8 cellular contexts compared by ENCODE assay signal in genomic region chr5:17282283-17283120, GRCh38.
DNase-seq lines count a peak whose midpoint lies in the region; ATAC-seq, FAIRE-seq and TF ChIP-seq lines count a peak whose summit lies in the region.

No MANE protein-coding gene starts in this region.

- intact Hi-C loops in left ventricle myocardium inferior (cut with micrococcal nuclease) (no loop called here), kidney (cut with DNase I) (no loop called here)

- peak; percentile 91 for DNase-seq in GM12864 (ENCODE audit: low read depth)
- DNase-seq in left ventricle myocardium inferior = no peak
- no peak for DNase-seq in cerebellar nuclear complex (lab: John Stamatoyannopoulos, UW)
- no peak for DNase-seq in kidney
- no peak for DNase-seq in NCI-H524 treated with DMSO at 0.1 percent for 48 hours (lab: John Stamatoyannopoulos, UW)

- H3K27ac ChIP-seq in left ventricle myocardium inferior (replicated peaks) = no peak overlapping the region
- no peak overlapping the region for H3K27ac ChIP-seq in kidney (ENCODE audit: low read depth in 2 of 2, low read length in 2 of 2)

- H3K4me3 ChIP-seq in GM12864 (ENCODE audit: low read depth, low read length) (peak overlapping the region; percentile 3; the same call in 1 of the 2 replicates), left ventricle myocardium inferior (no peak overlapping the region), kidney (ENCODE audit: low read length in 2 of 2) (no peak overlapping the region)

- H3K36me3 ChIP-seq in left ventricle myocardium inferior = no peaks in the 10 kb centered on the region
- H3K36me3 ChIP-seq in kidney (ENCODE audit: control insufficient read depth in 1 of 2, insufficient read depth in 2 of 2, low read length in 2 of 2) = no peaks in the 10 kb centered on the region

- no peak overlapping the region for H3K9ac ChIP-seq in kidney (ENCODE audit: low read length in 2 of 2)

- TF ChIP-seq CTCF in GM12864 (IDR thresholded peaks at IDR 0.05; ENCODE audit: low read depth, low read length, missing control alignments) (no peak), left ventricle myocardium inferior (IDR thresholded peaks at IDR 0.05; ENCODE audit: borderline replicate concordance) (no peak), kidney (IDR thresholded peaks at IDR 0.05; ENCODE audit: borderline replicate concordance, extremely low read depth, insufficient read depth) (no peak)

- FAIRE-seq in kidney (lab: Jason Lieb, UNC) = no peak

- H3K4me1 ChIP-seq in left ventricle myocardium inferior = no peaks in the 10 kb centered on the region
- H3K4me1 ChIP-seq in kidney (ENCODE audit: control insufficient read depth in 1 of 2, insufficient read depth in 1 of 2, low read depth in 1 of 2, low read length in 2 of 2) = no peaks in the 10 kb centered on the region

- no peaks in the 10 kb centered on the region for H3K9me3 ChIP-seq in left ventricle myocardium inferior (replicated peaks)
- no peaks in the 10 kb centered on the region for H3K9me3 ChIP-seq in kidney (ENCODE audit: control insufficient read depth in 1 of 2, low read length in 2 of 2)

- H3K27me3 ChIP-seq in left ventricle myocardium inferior (ENCODE audit: low read depth) = peaks cover 3% of the 10 kb centered on the region

- ATAC-seq in GM21423 (IDR thresholded peaks at IDR 0.05; ENCODE audit: unreplicated experiment) (peak; percentile 97), HG03558 (IDR thresholded peaks at IDR 0.05; ENCODE audit: extremely low read depth, unreplicated experiment) (peak; percentile 94), esophagus mucosa (peak; percentile 62)
